ENCODE assay signal across 14 cellular contexts in the genomic region with DNA sequence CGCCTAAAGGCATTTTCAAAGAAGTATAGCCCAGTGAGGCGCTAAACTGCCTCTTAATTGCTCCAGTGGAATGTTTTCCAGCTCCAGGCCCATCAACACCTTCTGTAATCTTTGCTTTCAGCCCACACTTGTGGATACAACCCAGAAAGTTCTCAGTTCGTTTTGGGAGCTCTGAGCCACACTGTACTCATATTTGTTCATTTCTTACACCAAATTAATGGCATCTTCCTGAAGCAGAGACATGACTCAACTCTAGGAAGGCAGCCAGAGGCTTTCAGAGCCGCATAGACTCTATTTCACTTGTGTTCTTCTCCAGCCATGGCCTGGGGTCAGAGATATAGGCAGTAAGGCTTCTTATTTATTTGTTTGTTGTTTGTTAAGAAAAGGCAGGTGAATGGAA.
DNase-seq lines count a peak whose midpoint lies in the region; ATAC-seq and TF ChIP-seq lines count a peak whose summit lies in the region.
"Had no signal": no experiment of that assay in that cellular context is flagged by ENCODE, and none has a peak within 500 bp of the region (broad histone marks: within the 10 kb centered on the region; RNA-seq: fewer than 3 reads in every experiment).

No MANE protein-coding gene starts in this region.

- peak overlapping the region in 1 of 2 donors; percentile 72 for H3K27ac ChIP-seq in coronary artery
- H3K27ac ChIP-seq in thoracic aorta: peak overlapping the region; percentile 78 to 84

- H3K27me3 ChIP-seq in MG63 (no peaks in the 10 kb centered on the region), thoracic aorta (replicated peaks; ENCODE audit: insufficient read depth) (no peaks in the 10 kb centered on the region)
- H3K27me3 ChIP-seq: Peyer's patch had no signal

- TF ChIP-seq CTCF in coronary artery (IDR thresholded peaks at IDR 0.05): no peak
- TF ChIP-seq CTCF in thoracic aorta (IDR thresholded peaks at IDR 0.05): no peak

- DNase-seq in MG63 (peak; percentile 83), coronary artery (ENCODE audit: low spot score) (no peak), iris pigment epithelial cell (ENCODE audit: low read depth) (peak; percentile 66), thoracic aorta (ENCODE audit: low spot score) (peak; percentile 42), NCI-H2029 (lab: John Stamatoyannopoulos, UW) (no peak)
- no peak for DNase-seq in activated CD4-positive, alpha-beta T cell treated with anti-CD3 and anti-CD28 coated beads, Interleukin-2, amount 50 U/mL, for 4 hours
- DNase-seq: activated CD4-positive, alpha-beta memory T cell treated with anti-CD3 and anti-CD28 coated beads, Interleukin-2, amount 10 ng/mL, durations not matched to agents 7 days and 5 days; CD4-positive, alpha-beta memory T cell; NCI-H1092 treated with DMSO at 0.1 percent for 48 hours; Peyer's patch; stimulated activated CD4-positive, alpha-beta T cell treated with anti-CD3 and anti-CD28 coated beads, Interleukin-4, amount 100 ng/mL, for 1 hour; stimulated activated naive CD4-positive, alpha-beta T cell had no signal

- H3K4me3 ChIP-seq in MG63 (no peak overlapping the region), coronary artery (peak overlapping the region; percentile 64), thoracic aorta (peak overlapping the region; percentile 52)
- H3K4me3 ChIP-seq: HAP-1, Peyer's patch had no signal

- no peaks in the 10 kb centered on the region for H3K9me3 ChIP-seq in MG63
- H3K9me3 ChIP-seq in thoracic aorta: no peaks in the 10 kb centered on the region
- H3K9me3 ChIP-seq: HAP-1, Peyer's patch had no signal

- peaks cover 9 to 45% of the 10 kb centered on the region in 2 donors for H3K4me1 ChIP-seq in thoracic aorta (ENCODE audit: control insufficient read depth in 1 of 2, low read depth in 2 of 2)
- H3K4me1 ChIP-seq: HAP-1, Peyer's patch had no signal

- no peak for ATAC-seq in thoracic aorta (ENCODE audit: insufficient number of reproducible peaks, low FRiP score, low read depth)
- ATAC-seq in HG03135 (IDR thresholded peaks at IDR 0.05; ENCODE audit: unreplicated experiment): no peak

- H3K36me3 ChIP-seq in MG63: no peaks in the 10 kb centered on the region
- no peaks in the 10 kb centered on the region for H3K36me3 ChIP-seq in thoracic aorta
- H3K36me3 ChIP-seq: HAP-1, Peyer's patch had no signal

Comparison
In these comparisons a context has a peak if more than half of its experiments do, and no peak if none do; other contexts are left out.
1. DNase-seq: peak in MG63 (single experiment), iris pigment epithelial cell (single experiment) and thoracic aorta (single experiment); none in coronary artery (single experiment), NCI-H2029 (single experiment) and activated CD4-positive, alpha-beta T cell treated with anti-CD3 and anti-CD28 coated beads, Interleukin-2, amount 50 U/mL, for 4 hours (0 of 2).